In genomic region chr16:49929606-49930005, GRCh38 we compare ENCODE assay signal across 35 cellular contexts.
"Had no signal": no experiment of that assay in that cellular context is flagged by ENCODE, and none has a peak within 500 bp of the region (broad histone marks: within the 10 kb centered on the region; RNA-seq: fewer than 3 reads in every experiment).

No MANE protein-coding gene starts in this region.

- H3K27ac ChIP-seq: ascending aorta, cardiac muscle cell, KMS-11, Peyer's patch, VCaP had no signal

- ATAC-seq: activated CD8-positive, alpha-beta memory T cell treated with anti-CD3 and anti-CD28 coated beads, Interleukin-2, amount 10 ng/mL, durations not matched to agents 7 days and 5 days; PC-3; Right ventricle myocardium inferior had no signal

- H3K4me3 ChIP-seq: ascending aorta, cardiac muscle cell, Peyer's patch had no signal

- DNase-seq: activated B cell treated with CpG ODN at 0.5 μM for 24 hours; activated CD4-positive, alpha-beta memory T cell treated with anti-CD3 and anti-CD28 coated beads, Interleukin-2, amount 10 ng/mL, durations not matched to agents 7 days and 5 days; activated CD4-positive, alpha-beta T cell treated with anti-CD3 and anti-CD28 coated beads for 4 hours; activated CD4-positive, alpha-beta T cell treated with anti-CD3 and anti-CD28 coated beads, Interleukin-2, amount 50 U/mL, for 1 hour; activated CD4-positive, CD25-positive, alpha-beta regulatory T cell treated with anti-CD3 and anti-CD28 coated beads, Interleukin-2, amount 50 U/mL, for 72 hours; activated CD8-positive, alpha-beta memory T cell treated with anti-CD3 and anti-CD28 coated beads for 24 hours; activated CD8-positive, alpha-beta memory T cell treated with anti-CD3 and anti-CD28 coated beads, Interleukin-2, amount 10 ng/mL, durations not matched to agents 7 days and 5 days; activated CD8-positive, alpha-beta memory T cell treated with anti-CD3 and anti-CD28 coated beads, Interleukin-2, amount 50 U/mL, for 48 hours; activated gamma-delta T cell; activated naive CD4-positive, alpha-beta T cell treated with Interleukin-2 at 50 U/mL for 16 hours; activated naive CD8-positive, alpha-beta T cell treated with anti-CD3 and anti-CD28 coated beads, Interleukin-2, amount 10 ng/mL, durations not matched to agents 7 days and 5 days; activated T-cell treated with anti-CD3 and anti-CD28 coated beads, Interleukin-2, amount 50 U/mL, for 48 hours; amygdala; MM.1S; MV-4-11; NCI-H1092; NCI-H1436 treated with DMSO at 0.1 percent for 48 hours; NCI-H1694 treated with DMSO at 0.1 percent for 48 hours; NCI-H2029; NCI-H345; NCI-H526; NCI-H748 treated with DMSO at 0.1 percent for 48 hours; NK-92 treated with Interleukin-12 subunit alpha and Interleukin-12 subunit beta, amount 100 ng/mL, for 24 hours; PC-3; Peyer's patch; RPMI8226; SW 1271; T-helper 1 cell; T-helper 2 cell; T-helper 9 cell had no signal
